Comparison of ENCODE assay signal across 13 cellular contexts in the genomic region with DNA sequence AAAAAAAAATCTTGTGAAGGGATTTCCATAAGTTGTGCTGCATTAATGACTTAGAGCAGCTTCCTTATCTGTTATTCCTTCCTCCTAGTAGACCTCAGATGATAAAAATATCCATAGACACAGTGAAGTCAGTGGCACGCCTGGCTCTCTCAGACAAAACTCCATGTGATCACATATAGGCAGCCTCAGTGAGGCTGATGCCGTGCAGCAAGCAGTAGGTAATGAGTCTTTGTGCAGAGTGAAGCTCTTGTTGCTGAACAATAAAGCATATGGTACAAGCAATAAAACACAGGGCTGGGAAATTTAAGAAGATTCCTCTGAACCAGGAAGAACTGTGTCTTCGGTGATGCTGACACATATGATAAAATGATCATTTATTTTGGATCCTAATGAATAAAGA.
DNase-seq lines count a peak whose midpoint lies in the region; ATAC-seq and TF ChIP-seq lines count a peak whose summit lies in the region.
"Had no signal": no experiment of that assay in that cellular context is flagged by ENCODE, and none has a peak within 500 bp of the region (broad histone marks: within the 10 kb centered on the region; RNA-seq: fewer than 3 reads in every experiment).

No MANE protein-coding gene starts in this region.

- no peak for TF ChIP-seq CTCF in foreskin keratinocyte (conservative IDR thresholded peaks at IDR 0.05)

- DNase-seq in Caki2 (ENCODE audit: low read depth) (peak; percentile 5), NCI-H2029 (lab: John Stamatoyannopoulos, UW) (peak; percentile 68), SK-MEL-5 (ENCODE audit: low read depth, low spot score) (peak; percentile 77), inferior parietal cortex (ENCODE audit: extremely low spot score) (peak; percentile 75), foreskin keratinocyte (no peak), cerebellar nuclear complex (lab: John Stamatoyannopoulos, UW) (no peak)
- no peak for DNase-seq in stimulated activated CD4-positive, alpha-beta T cell treated with anti-CD3 and anti-CD28 coated beads, Interleukin-4, amount 100 ng/mL, for 24 hours
- DNase-seq: activated CD4-positive, alpha-beta T cell treated with anti-CD3 and anti-CD28 coated beads for 48 hours; adrenal gland; AML-193; stimulated activated CD4-positive, alpha-beta T cell treated with anti-CD3 and anti-CD28 coated beads, Interleukin-4, amount 100 ng/mL, for 1 hour had no signal

- H3K27me3 ChIP-seq in foreskin keratinocyte = no peaks in the 10 kb centered on the region
- H3K27me3 ChIP-seq: adrenal gland, vagina had no signal

- no peaks in the 10 kb centered on the region for H3K4me1 ChIP-seq in foreskin keratinocyte
- H3K4me1 ChIP-seq: vagina had no signal

- no peak overlapping the region for H3K27ac ChIP-seq in foreskin keratinocyte
- H3K27ac ChIP-seq: adrenal gland, vagina had no signal

- in situ Hi-C loops in Caki2 (cut with HindIII; ENCODE audit: low pct_unique_long_range_greater_than_20kb, low sequenced_read_pairs) = no loop called here
- in situ Hi-C loops in SK-MEL-5 (cut with HindIII; ENCODE audit: low pct_unique_long_range_greater_than_20kb, low sequenced_read_pairs) = no loop called here

- ATAC-seq in foreskin keratinocyte (no peak), HG02798 (IDR thresholded peaks at IDR 0.05; ENCODE audit: poor library complexity, unreplicated experiment) (no peak)

Comparison
In these comparisons a context has a peak if more than half of its experiments do, and no peak if none do; other contexts are left out.
1. DNase-seq: peak in Caki2 (single experiment), NCI-H2029 (single experiment), SK-MEL-5 (single experiment) and inferior parietal cortex (single experiment); none in stimulated activated CD4-positive, alpha-beta T cell treated with anti-CD3 and anti-CD28 coated beads, Interleukin-4, amount 100 ng/mL, for 24 hours (single experiment), foreskin keratinocyte (0 of 2) and cerebellar nuclear complex (0 of 2).